ENCODE assay signal across 9 cellular contexts in genomic region chr3:157130881-157131251, GRCh38. TPM values are rescaled to one million over a fixed set of nuclear protein-coding genes. Genes with fewer than 3 reads are reported as not detected.
A peak's percentile ranks its signal among the peaks of the same experiment; 100 is the strongest.
DNase-seq lines count a peak whose midpoint lies in the region; ATAC-seq and TF ChIP-seq lines count a peak whose summit lies in the region.
"Had no signal": no experiment of that assay in that cellular context is flagged by ENCODE, and none has a peak within 500 bp of the region (broad histone marks: within the 10 kb centered on the region; RNA-seq: fewer than 3 reads in every experiment).

No MANE protein-coding gene starts in this region.

- no peak for TF ChIP-seq POLR2A in testis (IDR thresholded peaks at IDR 0.05)

- TF ChIP-seq CTCF in left lung (IDR thresholded peaks at IDR 0.05) (no peak), testis (IDR thresholded peaks at IDR 0.05) (no peak)

- ATAC-seq in activated CD8-positive, alpha-beta memory T cell treated with anti-CD3 and anti-CD28 coated beads, Interleukin-2, amount 10 ng/mL, durations not matched to agents 7 days and 5 days, result no peak
- no peak for ATAC-seq in activated T-helper 17 cell treated with anti-CD3 and anti-CD28 coated beads, Interleukin-2, amount 50 U/mL, for 72 hours (replicated peaks)
- ATAC-seq in left lung, result no peak
- ATAC-seq in HG02678 (IDR thresholded peaks at IDR 0.05; ENCODE audit: unreplicated experiment), result no peak

- H3K4me1 Mint-ChIP-seq in activated CD8-positive, alpha-beta memory T cell treated with anti-CD3 and anti-CD28 coated beads, Interleukin-2, amount 10 ng/mL, durations not matched to agents 7 days and 5 days, result peaks cover 86% of the 10 kb centered on the region
- peaks cover 60% of the 10 kb centered on the region for H3K4me1 Mint-ChIP-seq in activated T-helper 17 cell treated with anti-CD3 and anti-CD28 coated beads, Interleukin-2, amount 50 U/mL, for 72 hours

- no peak for DNase-seq in activated CD8-positive, alpha-beta memory T cell treated with anti-CD3 and anti-CD28 coated beads, Interleukin-2, amount 10 ng/mL, durations not matched to agents 7 days and 5 days
- no peak for DNase-seq in activated CD8-positive, alpha-beta memory T cell treated with anti-CD3 and anti-CD28 coated beads, Interleukin-2, amount 50 U/mL, for 48 hours
- no peak for DNase-seq in left lung
- no peak for DNase-seq in testis
- DNase-seq in globus pallidus (ENCODE audit: low spot score), result no peak
- no peak for DNase-seq in activated CD8-positive, alpha-beta memory T cell treated with anti-CD3 and anti-CD28 coated beads for 24 hours

- H3K27ac Mint-ChIP-seq in activated CD8-positive, alpha-beta memory T cell treated with anti-CD3 and anti-CD28 coated beads, Interleukin-2, amount 10 ng/mL, durations not matched to agents 7 days and 5 days, result peak overlapping the region; percentile 96
- H3K27ac Mint-ChIP-seq in activated T-helper 17 cell treated with anti-CD3 and anti-CD28 coated beads, Interleukin-2, amount 50 U/mL, for 72 hours, result peak overlapping the region; percentile 95

- 44 to 48% methylated on average over 10 of the region's 10 CpGs for WGBS in testis, 2 donors

- H3K27me3 Mint-ChIP-seq in activated CD8-positive, alpha-beta memory T cell treated with anti-CD3 and anti-CD28 coated beads, Interleukin-2, amount 10 ng/mL, durations not matched to agents 7 days and 5 days, result no peaks in the 10 kb centered on the region
- H3K27me3 Mint-ChIP-seq in activated T-helper 17 cell treated with anti-CD3 and anti-CD28 coated beads, Interleukin-2, amount 50 U/mL, for 72 hours, result no peaks in the 10 kb centered on the region
- H3K27me3 Mint-ChIP-seq: progenitor cell of endocrine pancreas had no signal

- H3K36me3 ChIP-seq in left lung (peaks cover 0 to 7% of the 10 kb centered on the region in 2 donors), testis (ENCODE audit: low read depth, missing control alignments) (no peaks in the 10 kb centered on the region)

- H3K27ac ChIP-seq in left lung (peak overlapping the region; percentile 45 to 75), testis (peak overlapping the region; percentile 84 to 86)

- peaks cover 4% of the 10 kb centered on the region for H3K36me3 Mint-ChIP-seq in activated CD8-positive, alpha-beta memory T cell treated with anti-CD3 and anti-CD28 coated beads, Interleukin-2, amount 10 ng/mL, durations not matched to agents 7 days and 5 days
- H3K36me3 Mint-ChIP-seq in activated T-helper 17 cell treated with anti-CD3 and anti-CD28 coated beads, Interleukin-2, amount 50 U/mL, for 72 hours (ENCODE audit: low read depth), result no peaks in the 10 kb centered on the region

- no peaks in the 10 kb centered on the region for H3K9me3 Mint-ChIP-seq in activated CD8-positive, alpha-beta memory T cell treated with anti-CD3 and anti-CD28 coated beads, Interleukin-2, amount 10 ng/mL, durations not matched to agents 7 days and 5 days (ENCODE audit: low read depth)
- no peaks in the 10 kb centered on the region for H3K9me3 Mint-ChIP-seq in activated T-helper 17 cell treated with anti-CD3 and anti-CD28 coated beads, Interleukin-2, amount 50 U/mL, for 72 hours

- intact Hi-C loops in left lung (cut with DNase I) (loop anchor here in 1 of 2 donors (10.0 kb wide), 1 partner anchor 456 kb away; the partner anchor contains the start of gene TIPARP), testis (cut with DNase I; ENCODE audit: low total_unique reads) (loop anchor here (2.0 to 10.0 kb wide), 3 partner anchors 42 to 586 kb away; partner anchors contain the start of gene TIPARP)

- H3K4me1 ChIP-seq in left lung, result peaks cover 28 to 72% of the 10 kb centered on the region in 2 donors
- H3K4me1 ChIP-seq in testis, result peaks cover 66% of the 10 kb centered on the region

- H3K4me3 Mint-ChIP-seq in activated CD8-positive, alpha-beta memory T cell treated with anti-CD3 and anti-CD28 coated beads, Interleukin-2, amount 10 ng/mL, durations not matched to agents 7 days and 5 days, result no peak overlapping the region
- peak overlapping the region; percentile 88 for H3K4me3 Mint-ChIP-seq in activated T-helper 17 cell treated with anti-CD3 and anti-CD28 coated beads, Interleukin-2, amount 50 U/mL, for 72 hours

- H3K9me3 ChIP-seq in left lung (no peaks in the 10 kb centered on the region), testis (no peaks in the 10 kb centered on the region)

- no peaks in the 10 kb centered on the region for H3K27me3 ChIP-seq in left lung
- no peaks in the 10 kb centered on the region for H3K27me3 ChIP-seq in testis

- CTCF ChIA-PET in activated CD8-positive, alpha-beta memory T cell treated with anti-CD3 and anti-CD28 coated beads, Interleukin-2, amount 10 ng/mL, durations not matched to agents 7 days and 5 days (lab: Charles Lee), result interaction anchor here (0.6 to 19.3 kb wide), 13 partner anchors 9 to 606 kb away, joined by 3 to 332 read pairs (median 4); partner anchors contain the start of genes CCNL1 and SSR3

- H3K4me3 ChIP-seq in left lung (no peak overlapping the region), testis (no peak overlapping the region)

RNA-seq across cellular contexts. Expression of gene CCNL1, which starts 29.1 kb away (rescaled TPM):
- 100 to 1,000 TPM; 166 to 254 TPM for total RNA-seq in activated CD8-positive, alpha-beta memory T cell treated with anti-CD3 and anti-CD28 coated beads, Interleukin-2, amount 10 ng/mL, durations not matched to agents 7 days and 5 days
- total RNA-seq in activated T-helper 17 cell treated with anti-CD3 and anti-CD28 coated beads, Interleukin-2, amount 50 U/mL, for 72 hours, result 100 to 1,000 TPM; 173 to 194 TPM
- total RNA-seq in left lung (100 to 1,000 TPM in 1 of 2 donors, 10 to 100 TPM in 1; 82.6 to 119 TPM), testis (100 to 1,000 TPM; 168 to 200 TPM)
- polyA plus RNA-seq in testis (ENCODE audit: insufficient read depth, low read depth, low replicate concordance), result 46.1 TPM
